9 cellular contexts compared by ENCODE assay signal in genomic region chr12:27424631-27425230, GRCh38. TPM values are rescaled to one million over a fixed set of nuclear protein-coding genes. Genes with fewer than 3 reads are reported as not detected.
DNase-seq lines count a peak whose midpoint lies in the region; ATAC-seq and TF ChIP-seq lines count a peak whose summit lies in the region.
"Had no signal": no experiment of that assay in that cellular context is flagged by ENCODE, and none has a peak within 500 bp of the region (broad histone marks: within the 10 kb centered on the region; RNA-seq: fewer than 3 reads in every experiment).

No MANE protein-coding gene starts in this region.

- intact Hi-C loops in activated T-helper 1 cell treated with anti-CD3 and anti-CD28 coated beads, Interleukin-12 subunit alpha, Interleukin-12 subunit beta, Interleukin-2, Interleukin-4 antibody, amounts not matched to agents 30 ng/mL and 10 ng/mL and 1 ng/mL, durations not matched to agents 14 hours and 24 hours and 36 hours (cut with micrococcal nuclease), result no loop called here

- H3K27me3 ChIP-seq in endodermal cell (ENCODE audit: control insufficient read depth, insufficient read depth, low read length, poor library complexity, severe bottlenecking), result no peaks in the 10 kb centered on the region
- H3K27me3 ChIP-seq in MG63, result no peaks in the 10 kb centered on the region

- H3K9me3 Mint-ChIP-seq in endodermal cell (no peaks in the 10 kb centered on the region), mesothelial cell of epicardium (no peaks in the 10 kb centered on the region)
- no peaks in the 10 kb centered on the region for H3K9me3 Mint-ChIP-seq in activated T-helper 1 cell treated with anti-CD3 and anti-CD28 coated beads, Interleukin-12 subunit alpha, Interleukin-12 subunit beta, Interleukin-2, Interleukin-4 antibody, amounts not matched to agents 30 ng/mL and 10 ng/mL and 1 ng/mL, durations not matched to agents 14 hours and 24 hours and 36 hours
- H3K9me3 Mint-ChIP-seq: central memory CD8-positive, alpha-beta T cell had no signal

- H3K27ac Mint-ChIP-seq in endodermal cell, result peak overlapping the region; percentile 80
- H3K27ac Mint-ChIP-seq in mesothelial cell of epicardium, result no peak overlapping the region
- H3K27ac Mint-ChIP-seq in activated T-helper 1 cell treated with anti-CD3 and anti-CD28 coated beads, Interleukin-12 subunit alpha, Interleukin-12 subunit beta, Interleukin-2, Interleukin-4 antibody, amounts not matched to agents 30 ng/mL and 10 ng/mL and 1 ng/mL, durations not matched to agents 14 hours and 24 hours and 36 hours, result no peak overlapping the region

- no peak overlapping the region for H3K27ac ChIP-seq in 22Rv1
- no peak overlapping the region for H3K27ac ChIP-seq in endodermal cell (ENCODE audit: low read depth, low read length)

- H3K4me3 ChIP-seq in endodermal cell (ENCODE audit: low read length) (no peak overlapping the region), MG63 (no peak overlapping the region)

- H3K36me3 Mint-ChIP-seq in endodermal cell (ENCODE audit: low read depth) (peaks cover 18% of the 10 kb centered on the region), mesothelial cell of epicardium (no peaks in the 10 kb centered on the region)
- peaks cover 44% of the 10 kb centered on the region for H3K36me3 Mint-ChIP-seq in activated T-helper 1 cell treated with anti-CD3 and anti-CD28 coated beads, Interleukin-12 subunit alpha, Interleukin-12 subunit beta, Interleukin-2, Interleukin-4 antibody, amounts not matched to agents 30 ng/mL and 10 ng/mL and 1 ng/mL, durations not matched to agents 14 hours and 24 hours and 36 hours (ENCODE audit: low read depth)

- POLR2A ChIA-PET in GM10248 (lab: Yijun Ruan, JAX), result no interaction called here

- H3K9me3 ChIP-seq in endodermal cell (ENCODE audit: control insufficient read depth, low read length) (no peaks in the 10 kb centered on the region), MG63 (no peaks in the 10 kb centered on the region)

- H3K9ac ChIP-seq in endodermal cell (ENCODE audit: extremely low read depth, low read length, poor library complexity, severe bottlenecking), result no peak overlapping the region

- peaks cover 10% of the 10 kb centered on the region for H3K36me3 ChIP-seq in endodermal cell (ENCODE audit: control insufficient read depth, insufficient read depth, low read length)
- peaks cover 8% of the 10 kb centered on the region; the same call in 1 of the 2 replicates for H3K36me3 ChIP-seq in MG63

- peak; percentile 20 for DNase-seq in GM10248 (ENCODE audit: extremely low spot score)
- peak; percentile 12 for DNase-seq in NCI-H69 (lab: John Stamatoyannopoulos, UW)
- DNase-seq in endodermal cell, result peak; percentile 66
- no peak for DNase-seq in mesothelial cell of epicardium (ENCODE audit: low spot score in 2 of 2, unreplicated experiment in 2 of 2)
- DNase-seq in MG63, result no peak
- DNase-seq in activated T-helper 1 cell treated with anti-CD3 and anti-CD28 coated beads, Interleukin-12 subunit alpha, Interleukin-12 subunit beta, Interleukin-2, Interleukin-4 antibody, amounts not matched to agents 30 ng/mL and 10 ng/mL and 1 ng/mL, durations not matched to agents 14 hours and 24 hours and 36 hours (ENCODE audit: low spot score), result no peak

- H3K4me1 Mint-ChIP-seq in endodermal cell (peaks cover 22% of the 10 kb centered on the region), mesothelial cell of epicardium (peaks cover 13% of the 10 kb centered on the region)
- H3K4me1 Mint-ChIP-seq in activated T-helper 1 cell treated with anti-CD3 and anti-CD28 coated beads, Interleukin-12 subunit alpha, Interleukin-12 subunit beta, Interleukin-2, Interleukin-4 antibody, amounts not matched to agents 30 ng/mL and 10 ng/mL and 1 ng/mL, durations not matched to agents 14 hours and 24 hours and 36 hours (ENCODE audit: low read depth), result peaks cover 5% of the 10 kb centered on the region
- H3K4me1 Mint-ChIP-seq: central memory CD8-positive, alpha-beta T cell had no signal

- TF ChIP-seq CTCF in 22Rv1 (IDR thresholded peaks at IDR 0.05) (peak; percentile 78), GM10248 (IDR thresholded peaks at IDR 0.05; ENCODE audit: control extremely low read depth, extremely low read depth, low read depth, missing control alignments) (peak; percentile 20), endodermal cell (conservative IDR thresholded peaks at IDR 0.05) (peak; percentile 94), mesothelial cell of epicardium (IDR thresholded peaks at IDR 0.05; ENCODE audit: unreplicated experiment) (peak; percentile 22)

- no peak overlapping the region for H3K4me3 Mint-ChIP-seq in endodermal cell
- H3K4me3 Mint-ChIP-seq in mesothelial cell of epicardium, result no peak overlapping the region
- no peak overlapping the region for H3K4me3 Mint-ChIP-seq in activated T-helper 1 cell treated with anti-CD3 and anti-CD28 coated beads, Interleukin-12 subunit alpha, Interleukin-12 subunit beta, Interleukin-2, Interleukin-4 antibody, amounts not matched to agents 30 ng/mL and 10 ng/mL and 1 ng/mL, durations not matched to agents 14 hours and 24 hours and 36 hours
- H3K4me3 Mint-ChIP-seq: central memory CD8-positive, alpha-beta T cell had no signal

- H3K27me3 Mint-ChIP-seq in endodermal cell (ENCODE audit: insufficient read depth) (no peaks in the 10 kb centered on the region), mesothelial cell of epicardium (ENCODE audit: low read depth) (no peaks in the 10 kb centered on the region)
- no peaks in the 10 kb centered on the region for H3K27me3 Mint-ChIP-seq in activated T-helper 1 cell treated with anti-CD3 and anti-CD28 coated beads, Interleukin-12 subunit alpha, Interleukin-12 subunit beta, Interleukin-2, Interleukin-4 antibody, amounts not matched to agents 30 ng/mL and 10 ng/mL and 1 ng/mL, durations not matched to agents 14 hours and 24 hours and 36 hours (ENCODE audit: insufficient read depth)

- whole genome bisulfite sequencing in endodermal cell (ENCODE audit: insufficient coverage in 1 of 2, insufficient read length in 1 of 2), 2 experiments, result 83 to 88% methylated on average over 3 of the region's 4 CpGs

- no peak for ATAC-seq in GM21717 (IDR thresholded peaks at IDR 0.05; ENCODE audit: unreplicated experiment)

- no peaks in the 10 kb centered on the region for H3K4me1 ChIP-seq in endodermal cell (ENCODE audit: control insufficient read depth, insufficient read depth, low read length)

- CTCF ChIA-PET in GM10248 (lab: Yijun Ruan, JAX), result interaction anchor here (0.9 to 2.2 kb wide), 10 partner anchors 9 to 278 kb away, joined by 3 to 11 read pairs (median 4); no protein-coding TSS in a partner anchor

RNA-seq across cellular contexts. Expression of gene SMCO2, which starts 21.8 kb away (rescaled TPM):
- total RNA-seq in endodermal cell (1 to 10 TPM in 1 of 2 donors, under 1 TPM in 1; 0.31 to 1.0 TPM), mesothelial cell of epicardium (not detected in 3 replicates)
- polyA plus RNA-seq in endodermal cell (2013, experiment 1 of 2), result not detected
- not detected for polyA plus RNA-seq in endodermal cell (2013, experiment 2 of 2)
- total RNA-seq in MG63 (2014; rRNA removed; shearing (Covaris generic); ENCODE audit: low replicate concordance), result not detected in 2 replicates
- total RNA-seq in activated T-helper 1 cell treated with anti-CD3 and anti-CD28 coated beads, Interleukin-12 subunit alpha, Interleukin-12 subunit beta, Interleukin-2, Interleukin-4 antibody, amounts not matched to agents 30 ng/mL and 10 ng/mL and 1 ng/mL, durations not matched to agents 14 hours and 24 hours and 36 hours, result 0.99 and 1.8 TPM in 2 replicates

Comparison
In these comparisons a context has a peak if more than half of its experiments do, and no peak if none do; other contexts are left out.
1. CTCF ChIP-seq: peak in every context shown above with its lines; median percentile 94 in endodermal cell; 78 in 22Rv1; 22 in mesothelial cell of epicardium; 20 in GM10248.
2. DNase-seq: peak in GM10248 (single experiment), NCI-H69 (single experiment) and endodermal cell (single experiment); none in mesothelial cell of epicardium (0 of 2), MG63 (single experiment) and activated T-helper 1 cell treated with anti-CD3 and anti-CD28 coated beads, Interleukin-12 subunit alpha, Interleukin-12 subunit beta, Interleukin-2, Interleukin-4 antibody, amounts not matched to agents 30 ng/mL and 10 ng/mL and 1 ng/mL, durations not matched to agents 14 hours and 24 hours and 36 hours (single experiment).